17 cellular contexts compared by ENCODE assay signal in genomic region chr14:102924632-102925588, GRCh38. TPM values are rescaled to one million over a fixed set of nuclear protein-coding genes. Genes with fewer than 3 reads are reported as not detected.
A peak's percentile ranks its signal among the peaks of the same experiment; 100 is the strongest.
DNase-seq lines count a peak whose midpoint lies in the region; ATAC-seq and TF ChIP-seq lines count a peak whose summit lies in the region.
"Had no signal": no experiment of that assay in that cellular context is flagged by ENCODE, and none has a peak within 500 bp of the region (broad histone marks: within the 10 kb centered on the region; RNA-seq: fewer than 3 reads in every experiment).

No MANE protein-coding gene starts in this region.

- ATAC-seq in CD4-positive, CD25-positive, alpha-beta regulatory T cell (ENCODE audit: low read depth in 2 of 2) = no peak
- ATAC-seq in naive B cell (ENCODE audit: low read depth in 2 of 2) = no peak
- ATAC-seq in HG03469 (IDR thresholded peaks at IDR 0.05; ENCODE audit: unreplicated experiment) = no peak
- ATAC-seq in HG02885 (IDR thresholded peaks at IDR 0.05; ENCODE audit: poor library complexity, unreplicated experiment) = no peak
- ATAC-seq: activated CD8-positive, alpha-beta T cell treated with anti-CD3 and anti-CD28 coated beads, Interleukin-2, amount 10 ng/mL, durations not matched to agents 7 days and 5 days; esophagus mucosa; T-cell; WTC11 had no signal

- H3K4me1 ChIP-seq in CD4-positive, CD25-positive, alpha-beta regulatory T cell (ENCODE audit: control insufficient read depth, insufficient read depth, low read length, poor library complexity, severe bottlenecking) = peaks cover 41% of the 10 kb centered on the region

- no peaks in the 10 kb centered on the region for H3K36me3 Mint-ChIP-seq in CD4-positive, CD25-positive, alpha-beta regulatory T cell
- H3K36me3 Mint-ChIP-seq in chondrocyte (ENCODE audit: low read depth) (no peaks in the 10 kb centered on the region), naive B cell (peaks cover 0 to 7% of the 10 kb centered on the region in 2 donors)
- H3K36me3 Mint-ChIP-seq: activated naive CD8-positive, alpha-beta T cell treated with anti-CD3 and anti-CD28 coated beads, Interleukin-2, amount 10 ng/mL, durations not matched to agents 7 days and 5 days; T-cell; WTC11 had no signal

- H3K4me1 Mint-ChIP-seq in CD4-positive, CD25-positive, alpha-beta regulatory T cell = peaks cover 0 to 20% (median 5%) of the 10 kb centered on the region in 4 donors
- no peaks in the 10 kb centered on the region for H3K4me1 Mint-ChIP-seq in chondrocyte (ENCODE audit: low read depth)
- peaks cover 17 to 25% (median 23%) of the 10 kb centered on the region in 3 donors for H3K4me1 Mint-ChIP-seq in naive B cell
- H3K4me1 Mint-ChIP-seq: nephron had no signal

- no peak overlapping the region for H3K27ac ChIP-seq in CD4-positive, CD25-positive, alpha-beta regulatory T cell (ENCODE audit: insufficient read depth, low read length, poor library complexity, severe bottlenecking)
- H3K27ac ChIP-seq: BLaER1 treated with 17β-estradiol and CSF1 and Interleukin-3, amounts not matched to agents 10 nM and 100 nM; vagina had no signal

- no peak for DNase-seq in CD4-positive, CD25-positive, alpha-beta regulatory T cell
- DNase-seq in H7 (peak; percentile 68), chondrocyte (ENCODE audit: low spot score) (no peak), naive B cell (no peak), epidermal melanocyte (ENCODE audit: insufficient read length, low spot score) (no peak)
- DNase-seq: activated CD8-positive, alpha-beta T cell treated with anti-CD3 and anti-CD28 coated beads, Interleukin-2, amount 10 ng/mL, durations not matched to agents 7 days and 5 days; activated naive CD8-positive, alpha-beta T cell treated with anti-CD3 and anti-CD28 coated beads, Interleukin-2, amount 10 ng/mL, durations not matched to agents 7 days and 5 days; DMS153; NCI-H2029 treated with DMSO at 0.1 percent for 48 hours; T-cell had no signal

- H3K27me3 ChIP-seq in CD4-positive, CD25-positive, alpha-beta regulatory T cell (ENCODE audit: control insufficient read depth, insufficient read depth, low read length) = peaks cover 4% of the 10 kb centered on the region
- H3K27me3 ChIP-seq in H7 (ENCODE audit: control insufficient read depth, insufficient read depth, low read length) = peaks cover 48% of the 10 kb centered on the region
- H3K27me3 ChIP-seq: vagina had no signal

- H3K4me3 Mint-ChIP-seq in CD4-positive, CD25-positive, alpha-beta regulatory T cell = peak overlapping the region in 3 of 4 donors; percentile 10 to 48 (median 24)
- H3K4me3 Mint-ChIP-seq in chondrocyte (ENCODE audit: unreplicated experiment) (no peak overlapping the region), naive B cell (peak overlapping the region in 5 of 8 donors; percentile 33 to 59 (median 45))
- H3K4me3 Mint-ChIP-seq: activated CD8-positive, alpha-beta T cell treated with anti-CD3 and anti-CD28 coated beads, Interleukin-2, amount 10 ng/mL, durations not matched to agents 7 days and 5 days; activated naive CD8-positive, alpha-beta T cell treated with anti-CD3 and anti-CD28 coated beads, Interleukin-2, amount 10 ng/mL, durations not matched to agents 7 days and 5 days; nephron; WTC11 had no signal

- peak overlapping the region in 1 of 3 donors; percentile 43 for H3K27ac Mint-ChIP-seq in CD4-positive, CD25-positive, alpha-beta regulatory T cell
- H3K27ac Mint-ChIP-seq in chondrocyte (ENCODE audit: unreplicated experiment) = no peak overlapping the region
- no peak overlapping the region for H3K27ac Mint-ChIP-seq in naive B cell
- H3K27ac Mint-ChIP-seq: activated CD8-positive, alpha-beta T cell treated with anti-CD3 and anti-CD28 coated beads, Interleukin-2, amount 10 ng/mL, durations not matched to agents 7 days and 5 days; activated naive CD8-positive, alpha-beta T cell treated with anti-CD3 and anti-CD28 coated beads, Interleukin-2, amount 10 ng/mL, durations not matched to agents 7 days and 5 days; nephron; T-cell; WTC11 had no signal

- H3K9me3 ChIP-seq in CD4-positive, CD25-positive, alpha-beta regulatory T cell (ENCODE audit: control insufficient read depth in 2 of 2, low read length in 2 of 2) = no peaks in the 10 kb centered on the region
- H3K9me3 ChIP-seq: vagina had no signal

- peaks cover 0 to 1% (median 0%) of the 10 kb centered on the region in 7 donors for H3K9me3 Mint-ChIP-seq in CD4-positive, CD25-positive, alpha-beta regulatory T cell
- H3K9me3 Mint-ChIP-seq in chondrocyte (ENCODE audit: low read depth) (no peaks in the 10 kb centered on the region), naive B cell (no peaks in the 10 kb centered on the region)
- H3K9me3 Mint-ChIP-seq: activated naive CD8-positive, alpha-beta T cell treated with anti-CD3 and anti-CD28 coated beads, Interleukin-2, amount 10 ng/mL, durations not matched to agents 7 days and 5 days; nephron; T-cell; WTC11 had no signal

- no peak overlapping the region for H3K4me3 ChIP-seq in CD4-positive, CD25-positive, alpha-beta regulatory T cell (ENCODE audit: low read depth, low read length)
- no peak overlapping the region for H3K4me3 ChIP-seq in H7 (ENCODE audit: insufficient read depth, low read depth, low read length)
- H3K4me3 ChIP-seq: BLaER1 treated with 17β-estradiol and CSF1 and Interleukin-3, amounts not matched to agents 10 nM and 100 nM; vagina had no signal

- H3K36me3 ChIP-seq in CD4-positive, CD25-positive, alpha-beta regulatory T cell (ENCODE audit: control insufficient read depth, insufficient read depth, low read length) = no peaks in the 10 kb centered on the region
- no peaks in the 10 kb centered on the region for H3K36me3 ChIP-seq in H7 (replicated peaks; ENCODE audit: control insufficient read depth, insufficient read depth, low read length)
- H3K36me3 ChIP-seq: BLaER1 treated with 17β-estradiol and CSF1 and Interleukin-3, amounts not matched to agents 10 nM and 100 nM; vagina had no signal

- H3K27me3 Mint-ChIP-seq in CD4-positive, CD25-positive, alpha-beta regulatory T cell = peaks cover 46% of the 10 kb centered on the region
- H3K27me3 Mint-ChIP-seq in chondrocyte (ENCODE audit: low read depth) (no peaks in the 10 kb centered on the region), naive B cell (peaks cover 6 to 23% (median 12%) of the 10 kb centered on the region in 3 donors)

- TF ChIP-seq CTCF in chondrocyte (IDR thresholded peaks at IDR 0.05) = peak; percentile 33

RNA-seq across cellular contexts. Expression of gene AMN, which starts 2.4 kb away (rescaled TPM):
- 0.86 TPM for total RNA-seq in CD4-positive, CD25-positive, alpha-beta regulatory T cell
- 1 to 10 TPM in 1 of 4 donors, under 1 TPM in 2, not detected in 1; 0.24 to 2.2 (median 0.46) TPM for polyA plus RNA-seq in CD4-positive, CD25-positive, alpha-beta regulatory T cell
- total RNA-seq in H7 (2014; rRNA removed; shearing (Covaris generic)) = 0.92 and 1.7 TPM in 2 replicates
- total RNA-seq in chondrocyte = 0.30 to 0.38 TPM in 2 of 3 replicates, not detected in the other
- 1 to 10 TPM; 1.8 to 5.7 (median 2.4) TPM for polyA plus RNA-seq in naive B cell (ENCODE audit: low read depth in 6 of 6)
